ENCODE assay signal across 31 cellular contexts in the genomic region with DNA sequence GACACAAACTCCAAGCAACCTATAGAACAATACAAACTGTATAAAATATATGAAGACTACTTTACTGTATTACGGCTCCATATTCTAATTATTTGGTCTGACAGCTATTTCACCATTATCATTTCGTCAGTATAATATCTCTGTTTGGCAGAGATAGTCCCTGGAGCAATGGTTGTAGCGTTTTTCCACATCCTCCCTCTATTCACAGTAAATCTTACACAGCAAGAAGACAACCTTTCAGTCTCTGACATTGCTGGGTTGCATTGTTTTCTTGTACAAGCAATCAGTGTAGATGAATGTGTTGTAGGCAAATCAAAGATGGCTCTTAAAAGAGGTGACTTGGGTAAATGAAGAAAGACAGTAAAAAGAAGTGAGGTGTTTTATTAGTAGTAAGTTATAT.
DNase-seq lines count a peak whose midpoint lies in the region; ATAC-seq, FAIRE-seq and TF ChIP-seq lines count a peak whose summit lies in the region.
"Had no signal": no experiment of that assay in that cellular context is flagged by ENCODE, and none has a peak within 500 bp of the region (broad histone marks: within the 10 kb centered on the region; RNA-seq: fewer than 3 reads in every experiment).

No MANE protein-coding gene starts in this region.

- no peak overlapping the region for H2AFZ ChIP-seq in neural cell (ENCODE audit: low read depth, low read length)

- H3K9ac ChIP-seq in neural cell (ENCODE audit: low read length): no peak overlapping the region
- H3K9ac ChIP-seq: BLaER1; BLaER1 treated with 17β-estradiol and CSF1 and Interleukin-3, amounts not matched to agents 10 nM and 100 nM had no signal

- no peaks in the 10 kb centered on the region for H3K9me2 ChIP-seq in neural cell (ENCODE audit: insufficient read depth, low read length)

- H3K36me3 ChIP-seq in neural cell (ENCODE audit: insufficient read depth, low read length): no peaks in the 10 kb centered on the region
- H3K36me3 ChIP-seq: BE2C, BLaER1 had no signal

- H3K27me3 ChIP-seq in neural cell (ENCODE audit: insufficient read depth, low read depth, low read length): no peaks in the 10 kb centered on the region
- H3K27me3 ChIP-seq: BE2C; BLaER1; BLaER1 treated with 17β-estradiol and CSF1 and Interleukin-3, amounts not matched to agents 10 nM and 100 nM had no signal

- peak; percentile 67 for FAIRE-seq in urothelium cell line (lab: Jason Lieb, UNC)
- FAIRE-seq: A204.1, A549, D721Med had no signal

- no peak overlapping the region for H3K27ac ChIP-seq in neural cell (ENCODE audit: low read length)
- H3K27ac ChIP-seq: 22Rv1; A549; BLaER1; BLaER1 treated with 17β-estradiol and CSF1 and Interleukin-3, amounts not matched to agents 10 nM and 100 nM; C4-2B had no signal

- no peaks in the 10 kb centered on the region for H4K20me1 ChIP-seq in neural cell (ENCODE audit: insufficient read depth)
- H4K20me1 ChIP-seq: BLaER1; BLaER1 treated with 17β-estradiol and CSF1 and Interleukin-3, amounts not matched to agents 10 nM and 100 nM had no signal

- ATAC-seq in HG03159 (IDR thresholded peaks at IDR 0.05; ENCODE audit: unreplicated experiment): no peak
- ATAC-seq: A549; CD8-positive, alpha-beta T cell had no signal

- H3F3A ChIP-seq in neural cell (ENCODE audit: insufficient read depth, low read length, poor library complexity, severe bottlenecking): no peaks in the 10 kb centered on the region

- TF ChIP-seq RAD21 in neural cell (conservative IDR thresholded peaks at IDR 0.05): no peak

- peak; percentile 71 for TF ChIP-seq EP300 in neural cell (conservative IDR thresholded peaks at IDR 0.05; ENCODE audit: poor library complexity, severe bottlenecking)

- no peak for DNase-seq in urothelium cell line (ENCODE audit: low spot score)
- no peak for DNase-seq in NCI-H82 treated with DMSO at 0.1 percent for 48 hours (lab: John Stamatoyannopoulos, UW; ENCODE audit: unreplicated experiment)
- DNase-seq: 8988T; ACHN; AML-193; BE2C; C1 segment of cervical spinal cord; Caco-2; Calu3; CD4-positive, alpha-beta memory T cell; CD4-positive, alpha-beta T cell; CD4-positive, CD25-positive, alpha-beta regulatory T cell; CD8-positive, alpha-beta memory T cell; CD8-positive, alpha-beta T cell; COR-L47; DMS 273 treated with DMSO at 0.1 percent for 48 hours; DMS153; DMS53; DMS79; DMS79 treated with DMSO at 0.1 percent for 48 hours; DND-41; EL had no signal

- H3K4me3 ChIP-seq in neural cell (ENCODE audit: low read length): no peak overlapping the region
- H3K4me3 ChIP-seq: A549; BLaER1; BLaER1 treated with 17β-estradiol and CSF1 and Interleukin-3, amounts not matched to agents 10 nM and 100 nM had no signal

- TF ChIP-seq CTCF in neural cell (IDR thresholded peaks at IDR 0.05; ENCODE audit: poor library complexity, severe bottlenecking): no peak

- no peaks in the 10 kb centered on the region for H3K79me2 ChIP-seq in neural cell (replicated peaks; ENCODE audit: insufficient read depth, low read length)

- H3K9me3 ChIP-seq in neural cell (ENCODE audit: low read length): no peaks in the 10 kb centered on the region
- H3K9me3 ChIP-seq: BE2C had no signal

- H3K4me2 ChIP-seq in neural cell (ENCODE audit: low read length): no peak overlapping the region
- H3K4me2 ChIP-seq: A549; BLaER1; BLaER1 treated with 17β-estradiol and CSF1 and Interleukin-3, amounts not matched to agents 10 nM and 100 nM had no signal

TF ChIP-seq in neural cell, 6 proteins besides CTCF, POLR2A, EP300 and RAD21:
- peak; percentile 68 for TF ChIP-seq POLR2AphosphoS5 (IDR thresholded peaks at IDR 0.05)
- TF ChIP-seq TAF1 (IDR thresholded peaks at IDR 0.05; ENCODE audit: low read depth): no peak
